8 cellular contexts compared by ENCODE assay signal in the genomic region with DNA sequence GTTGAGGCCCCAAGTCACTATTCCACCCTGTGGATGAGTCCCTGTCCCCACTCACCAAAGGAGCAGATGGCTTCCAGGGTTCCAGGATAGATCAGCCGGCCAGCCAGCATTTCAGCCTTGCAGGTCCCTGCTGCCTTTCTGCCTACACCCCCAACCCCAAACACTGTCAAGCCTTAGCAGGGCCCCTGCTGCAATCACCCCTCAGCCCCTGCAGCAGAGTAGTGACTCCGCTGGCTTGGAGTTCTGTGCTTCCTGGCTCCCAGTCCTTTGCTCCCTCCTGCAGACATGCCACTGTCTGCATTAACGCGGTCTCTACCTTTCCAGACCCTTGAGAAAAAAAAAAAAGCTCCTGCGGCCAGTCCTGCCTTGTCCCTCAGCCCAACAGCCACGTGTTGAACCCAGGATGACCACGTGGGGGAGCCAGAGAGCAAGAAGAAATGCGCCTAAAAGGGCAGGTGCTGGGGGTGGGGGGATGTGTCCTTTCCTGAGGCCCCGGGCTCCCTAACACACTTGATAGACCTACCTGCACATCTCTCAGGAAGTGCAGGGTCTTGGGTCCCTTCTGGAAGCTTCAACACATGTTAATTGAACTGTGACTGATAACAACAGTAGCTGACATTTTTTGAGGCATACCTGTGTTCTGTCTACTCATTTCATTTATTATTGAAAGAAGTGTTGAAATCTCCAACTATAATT. TPM values are rescaled to one million over a fixed set of nuclear protein-coding genes. Genes with fewer than 3 reads are reported as not detected.
DNase-seq lines count a peak whose midpoint lies in the region; ATAC-seq and TF ChIP-seq lines count a peak whose summit lies in the region.

No MANE protein-coding gene starts in this region.

- H3K9me3 ChIP-seq in body of pancreas: no peaks in the 10 kb centered on the region

- peak; percentile 67 to 87 (median 80) for TF ChIP-seq CTCF in body of pancreas (IDR thresholded peaks at IDR 0.05)

- intact Hi-C loops in body of pancreas (cut with DNase I): loop anchor here (10.0 kb wide), 1 partner anchor 50 kb away; no protein-coding TSS in a partner anchor

- H3K36me3 ChIP-seq in body of pancreas (replicated peaks in 1 of 2; ENCODE audit: insufficient read depth in 1 of 2, low read depth in 2 of 2): no peaks in the 10 kb centered on the region

- no peak for TF ChIP-seq POLR2A in body of pancreas (IDR thresholded peaks at IDR 0.05)

- peak overlapping the region in 3 of 4 donors; percentile 0 to 16 (median 10) for H3K27ac ChIP-seq in body of pancreas

- ATAC-seq in GM19023 (IDR thresholded peaks at IDR 0.05; ENCODE audit: unreplicated experiment) (peak; percentile 58), body of pancreas (peak; percentile 52)

- no peak overlapping the region for H3K4me3 ChIP-seq in body of pancreas

- 9 to 13% methylated on average over 9 of the region's 9 CpGs for WGBS in body of pancreas, 2 donors

- DNase-seq in AG08395 (ENCODE audit: low spot score) (peak; percentile 81), NCI-H146 treated with DMSO at 0.1 percent for 48 hours (lab: John Stamatoyannopoulos, UW; ENCODE audit: unreplicated experiment) (peak; percentile 45), UCSD-AML1 (lab: John Stamatoyannopoulos, UW; ENCODE audit: unreplicated experiment) (peak; percentile 75), body of pancreas (peak; percentile 72 to 81 (median 78)), iPS-NIHi7 (ENCODE audit: extremely low spot score) (peak; percentile 96), cerebellar nuclear complex (lab: John Stamatoyannopoulos, UW) (no peak)
- peak; percentile 67 to 86 (median 74) for DNase-seq in stimulated activated CD4-positive, alpha-beta T cell treated with anti-CD3 and anti-CD28 coated beads, Interleukin-1b, Interleukin-23, amount 100 ng/mL, for 24 hours (ENCODE audit: low read depth in 4 of 4, low spot score in 1 of 4)

- peaks cover 34% of the 10 kb centered on the region for H3K4me1 ChIP-seq in body of pancreas

- H3K27me3 ChIP-seq in body of pancreas: no peaks in the 10 kb centered on the region

RNA-seq across cellular contexts. Expression of a gene that starts 37.4 kb away (rescaled TPM):
- total RNA-seq in body of pancreas: 10 to 100 TPM; 21.5 to 35.9 TPM

Comparison
In these comparisons a context has a peak if more than half of its experiments do, and no peak if none do; other contexts are left out.
1. DNase-seq: peak in AG08395 (single experiment), NCI-H146 treated with DMSO at 0.1 percent for 48 hours (single experiment), UCSD-AML1 (single experiment), body of pancreas (4 of 4), iPS-NIHi7 (single experiment) and stimulated activated CD4-positive, alpha-beta T cell treated with anti-CD3 and anti-CD28 coated beads, Interleukin-1b, Interleukin-23, amount 100 ng/mL, for 24 hours (4 of 4); none in cerebellar nuclear complex (0 of 2).